In the genomic region with DNA sequence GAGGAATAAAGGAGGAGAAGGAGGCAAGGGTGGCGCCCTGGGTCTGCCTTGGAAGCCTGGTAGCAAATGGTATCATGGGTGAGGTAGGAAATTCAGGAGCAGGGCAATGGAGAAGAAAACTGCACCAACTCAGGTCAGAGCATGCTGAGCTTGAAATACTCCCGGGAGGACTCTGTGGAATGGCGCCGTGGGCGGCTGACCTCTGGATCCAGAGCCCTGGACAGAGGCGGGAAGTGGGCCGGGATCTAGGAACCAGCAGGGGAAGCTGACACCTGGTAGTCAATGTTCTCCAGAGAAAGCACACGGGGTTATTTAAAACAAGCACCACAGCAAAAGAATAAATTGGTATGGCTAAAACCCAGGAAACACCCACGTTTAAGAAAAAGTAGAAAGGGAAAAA, we compare ENCODE assay signal across 18 cellular contexts.
DNase-seq lines count a peak whose midpoint lies in the region; ATAC-seq, FAIRE-seq and TF ChIP-seq lines count a peak whose summit lies in the region.
"Had no signal": no experiment of that assay in that cellular context is flagged by ENCODE, and none has a peak within 500 bp of the region (broad histone marks: within the 10 kb centered on the region; RNA-seq: fewer than 3 reads in every experiment).

No MANE protein-coding gene starts in this region.

- H3K9me3 Mint-ChIP-seq in activated CD4-positive, alpha-beta T cell treated with anti-CD3 and anti-CD28 coated beads, Interleukin-2, amount 10 ng/mL, durations not matched to agents 7 days and 5 days, result no peaks in the 10 kb centered on the region
- H3K9me3 Mint-ChIP-seq: CD4-positive, alpha-beta memory T cell had no signal

- no peak overlapping the region for H2AFZ ChIP-seq in HepG2 (ENCODE audit: low read length)

- H3K4me1 Mint-ChIP-seq in activated CD4-positive, alpha-beta T cell treated with anti-CD3 and anti-CD28 coated beads, Interleukin-2, amount 10 ng/mL, durations not matched to agents 7 days and 5 days, result peaks cover 5% of the 10 kb centered on the region

- no peak for TF ChIP-seq CTCF in HepG2 (CRISPR knock-in tag; IDR thresholded peaks at IDR 0.05)
- TF ChIP-seq CTCF in uterus (IDR thresholded peaks at IDR 0.05), result no peak
- no peak for TF ChIP-seq CTCF in vagina (IDR thresholded peaks at IDR 0.05)

- no peak overlapping the region for H3K4me3 Mint-ChIP-seq in activated CD4-positive, alpha-beta T cell treated with anti-CD3 and anti-CD28 coated beads, Interleukin-2, amount 10 ng/mL, durations not matched to agents 7 days and 5 days

- 14% methylated on average over 9 of the region's 9 CpGs for WGBS in HepG2 (ENCODE audit: low lambda C conversion rate)

- ATAC-seq in HepG2 (no peak), sciatic nerve (peak; percentile 29)

- no peak overlapping the region for H3K9ac ChIP-seq in HepG2 (ENCODE audit: insufficient read depth, low read depth, low read length)
- H3K9ac ChIP-seq: GM23248 had no signal

- H3K4me1 ChIP-seq in HepG2 (ENCODE audit: insufficient read depth, low read length) (peaks cover 25% of the 10 kb centered on the region), uterus (no peaks in the 10 kb centered on the region), vagina (no peaks in the 10 kb centered on the region)

- H3K27me3 Mint-ChIP-seq in activated CD4-positive, alpha-beta T cell treated with anti-CD3 and anti-CD28 coated beads, Interleukin-2, amount 10 ng/mL, durations not matched to agents 7 days and 5 days, result peaks cover 34% of the 10 kb centered on the region

- in situ Hi-C loops in HepG2 (cut with HindIII; ENCODE audit: extremely low pct_ligation_motif_present, low pct_unique_long_range_greater_than_20kb), result loop anchor here (5.0 kb wide), 1 partner anchor 152 kb away; no protein-coding TSS in a partner anchor
- in situ Hi-C loops in KBM-7 (cut with MboI; ENCODE audit: low pct_unique_long_range_greater_than_20kb, low sequenced_read_pairs), result no loop called here

- no peak overlapping the region for H3K4me2 ChIP-seq in HepG2 (ENCODE audit: low read depth, low read length)
- H3K4me2 ChIP-seq: A549 had no signal

- no peaks in the 10 kb centered on the region for H4K20me1 ChIP-seq in HepG2 (ENCODE audit: insufficient read depth, low read length)

- no peak overlapping the region for H3K27ac ChIP-seq in HepG2 (ENCODE audit: extremely low read length, insufficient read depth, low read length)
- H3K27ac ChIP-seq in uterus, result peak overlapping the region; percentile 77 to 79
- no peak overlapping the region for H3K27ac ChIP-seq in vagina
- H3K27ac ChIP-seq: 22Rv1, A549, GM23248 had no signal

- no peak overlapping the region for H3K4me3 ChIP-seq in HepG2 (replicated peaks in 1 of 3; ENCODE audit: insufficient read depth in 1 of 3, low read depth in 2 of 3, low read length in 3 of 3)
- no peak overlapping the region for H3K4me3 ChIP-seq in uterus
- H3K4me3 ChIP-seq in vagina, result no peak overlapping the region
- H3K4me3 ChIP-seq: A549 had no signal

- intact Hi-C loops in HepG2 (cut with micrococcal nuclease; ENCODE audit: unreplicated experiment) (loop anchor here (1.0 kb wide), 1 partner anchor 148 kb away; no protein-coding TSS in a partner anchor), sciatic nerve (cut with DNase I) (no loop called here), uterus (cut with DNase I; ENCODE audit: low total_unique reads) (no loop called here), vagina (cut with DNase I) (loop anchor here (5.0 kb wide), 1 partner anchor 142 kb away; no protein-coding TSS in a partner anchor)

- no peaks in the 10 kb centered on the region for H3K36me3 Mint-ChIP-seq in activated CD4-positive, alpha-beta T cell treated with anti-CD3 and anti-CD28 coated beads, Interleukin-2, amount 10 ng/mL, durations not matched to agents 7 days and 5 days (ENCODE audit: low read depth)
- H3K36me3 Mint-ChIP-seq: CD14-positive monocyte; CD4-positive, alpha-beta memory T cell had no signal

- H3K27me3 ChIP-seq in HepG2 (ENCODE audit: control insufficient read depth in 1 of 2, insufficient read depth in 2 of 2, low read length in 2 of 2) (peaks cover 5 to 68% of the 10 kb centered on the region in 2 experiments; a peak in 4 of 5 replicates), uterus (no peaks in the 10 kb centered on the region), vagina (no peaks in the 10 kb centered on the region)

- TF ChIP-seq POLR2A in HepG2 (IDR thresholded peaks at IDR 0.05; ENCODE audit: insufficient read depth in 1 of 2, low read depth in 2 of 2, low read length in 2 of 2), result no peak
- TF ChIP-seq POLR2A in uterus (IDR thresholded peaks at IDR 0.05), result no peak
- no peak for TF ChIP-seq POLR2A in vagina (IDR thresholded peaks at IDR 0.05)

- no peak for DNase-seq in activated CD4-positive, alpha-beta T cell treated with anti-CD3 and anti-CD28 coated beads, Interleukin-2, amount 10 ng/mL, durations not matched to agents 7 days and 5 days
- no peak for DNase-seq in activated CD4-positive, alpha-beta T cell treated with anti-CD3 and anti-CD28 coated beads, Interleukin-2, amount 50 U/mL, for 1 hour
- DNase-seq in HepG2 (ENCODE audit: low spot score) (no peak), sciatic nerve (ENCODE audit: low spot score) (no peak), uterus (peak in 1 of 2 donors; percentile 32), vagina (ENCODE audit: extremely low spot score in 2 of 2) (no peak), KBM-7 (no peak)
- DNase-seq: CD4-positive, alpha-beta memory T cell; DMS153; DMS79; GDM1 had no signal

- H3K9me3 ChIP-seq in HepG2 (ENCODE audit: low read length), result no peaks in the 10 kb centered on the region
- no peaks in the 10 kb centered on the region for H3K9me3 ChIP-seq in uterus
- no peaks in the 10 kb centered on the region for H3K9me3 ChIP-seq in vagina
- H3K9me3 ChIP-seq: A549 had no signal

- FAIRE-seq in HepG2 (lab: Jason Lieb, UNC), result no peak
- FAIRE-seq: A549, GM12892, GM18507, HTR-8/SVneo had no signal

- POLR2A ChIA-PET in activated CD4-positive, alpha-beta T cell treated with anti-CD3 and anti-CD28 coated beads, Interleukin-2, amount 10 ng/mL, durations not matched to agents 7 days and 5 days (lab: Charles Lee), result no interaction called here
- POLR2A ChIA-PET in HepG2 (lab: Yijun Ruan, JAX), result no interaction called here

- CTCF ChIA-PET in activated CD4-positive, alpha-beta T cell treated with anti-CD3 and anti-CD28 coated beads, Interleukin-2, amount 10 ng/mL, durations not matched to agents 7 days and 5 days (lab: Charles Lee), result interaction anchor here (0.5 kb wide), 1 partner anchor 27 kb away, joined by 4 read pairs; no protein-coding TSS in a partner anchor
- CTCF ChIA-PET in HepG2 (lab: Yijun Ruan, JAX; ENCODE audit: low intra/inter-chr PET ratio, low total read pairs), result interaction anchor here (1.9 to 2.8 kb wide), 4 partner anchors 22 to 157 kb away, joined by 13 to 22 read pairs (median 17); no protein-coding TSS in a partner anchor

- TF ChIP-seq RAD21 in HepG2 (CRISPR knock-in tag; IDR thresholded peaks at IDR 0.05), result no peak

- H3K36me3 ChIP-seq in HepG2 (replicated peaks in 1 of 2; ENCODE audit: control insufficient read depth in 1 of 2, insufficient read depth in 2 of 2, low read length in 2 of 2) (no peaks in the 10 kb centered on the region), uterus (no peaks in the 10 kb centered on the region), vagina (no peaks in the 10 kb centered on the region)

- no peaks in the 10 kb centered on the region for H3K79me2 ChIP-seq in HepG2 (ENCODE audit: insufficient read depth, low read length)

- peak overlapping the region; percentile 19 for H3K27ac Mint-ChIP-seq in activated CD4-positive, alpha-beta T cell treated with anti-CD3 and anti-CD28 coated beads, Interleukin-2, amount 10 ng/mL, durations not matched to agents 7 days and 5 days
- H3K27ac Mint-ChIP-seq: CD4-positive, alpha-beta memory T cell had no signal

- no TSS peak for BruUV-seq in HepG2 (replicated peaks; lab: Mats Ljungman, UMichigan)

- TF ChIP-seq EP300 in HepG2 (IDR thresholded peaks at IDR 0.05; ENCODE audit: low read depth in 2 of 2, low read length in 2 of 2) (no peak), HepG2 (CRISPR knock-in tag; IDR thresholded peaks at IDR 0.05; ENCODE audit: borderline replicate concordance) (no peak)

TF ChIP-seq in HepG2, 621 proteins besides CTCF, POLR2A, EP300 and RAD21:
- TF ChIP-seq MTF1 (CRISPR knock-in tag; IDR thresholded peaks at IDR 0.05) (no peak), ZNF263 (CRISPR knock-in tag; IDR thresholded peaks at IDR 0.05) (0 out of 2 replicates have a peak, but pooled peaks have one; percentile 32)

Comparison
In these comparisons a context has a peak if more than half of its experiments do, and no peak if none do; other contexts are left out.
1. H3K27ac ChIP-seq: peak in uterus (2 of 2); none in HepG2 (single experiment) and vagina (single experiment).
2. intact Hi-C loops: an anchor here in HepG2 (1.0 kb wide) and vagina (5.0 kb wide); none called in sciatic nerve and uterus.